ENCODE assay signal across 28 cellular contexts in the genomic region with DNA sequence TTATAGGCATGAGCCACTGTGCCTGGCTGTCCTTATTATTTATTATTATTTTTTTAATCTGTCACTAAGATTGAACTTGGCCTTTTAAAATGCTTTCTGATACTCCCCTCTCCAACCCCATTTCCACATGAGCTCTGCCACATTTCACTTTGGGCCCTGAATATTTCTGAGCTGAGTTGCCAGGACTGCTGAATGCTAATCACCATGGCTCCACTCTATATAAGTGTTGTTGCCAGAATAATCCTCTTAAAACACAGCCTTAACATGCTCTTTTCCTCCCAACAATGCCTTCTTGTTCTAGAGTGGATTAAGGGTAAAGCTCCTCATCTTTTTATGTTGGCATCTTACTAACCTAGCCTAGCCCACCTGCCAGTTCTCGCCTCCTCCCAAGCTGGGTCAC.
DNase-seq lines count a peak whose midpoint lies in the region; ATAC-seq and TF ChIP-seq lines count a peak whose summit lies in the region.
"Had no signal": no experiment of that assay in that cellular context is flagged by ENCODE, and none has a peak within 500 bp of the region (broad histone marks: within the 10 kb centered on the region; RNA-seq: fewer than 3 reads in every experiment).

No MANE protein-coding gene starts in this region.

- H3K27me3 ChIP-seq in adipocyte (replicated peaks; ENCODE audit: control insufficient read depth, insufficient read depth, low read length) (no peaks in the 10 kb centered on the region), left lung (peaks cover 0 to 10% of the 10 kb centered on the region in 2 donors), hepatocyte (no peaks in the 10 kb centered on the region)
- H3K27me3 ChIP-seq: esophagus squamous epithelium, transverse colon had no signal

- peak; percentile 58 for ATAC-seq in left lung
- no peak for ATAC-seq in effector memory CD8-positive, alpha-beta T cell (replicated peaks)
- ATAC-seq: activated T-helper 17 cell treated with anti-CD3 and anti-CD28 coated beads, Interleukin-2, amount 50 U/mL, for 72 hours; naive thymus-derived CD4-positive, alpha-beta T cell; Panc1; T-cell had no signal

- no peaks in the 10 kb centered on the region for H3K9me3 Mint-ChIP-seq in HFFc6
- H3K9me3 Mint-ChIP-seq in effector memory CD8-positive, alpha-beta T cell, result no peaks in the 10 kb centered on the region
- H3K9me3 Mint-ChIP-seq: activated CD4-positive, alpha-beta memory T cell treated with anti-CD3 and anti-CD28 coated beads, Interleukin-2, amount 10 ng/mL, durations not matched to agents 7 days and 5 days; activated T-helper 17 cell treated with anti-CD3 and anti-CD28 coated beads, Interleukin-2, amount 50 U/mL, for 72 hours; endodermal cell; naive thymus-derived CD4-positive, alpha-beta T cell; T-cell had no signal

- H3K9me3 ChIP-seq in adipocyte (ENCODE audit: control insufficient read depth, low read length) (no peaks in the 10 kb centered on the region), left lung (no peaks in the 10 kb centered on the region), hepatocyte (ENCODE audit: low read depth) (no peaks in the 10 kb centered on the region)
- H3K9me3 ChIP-seq: Caco-2, esophagus squamous epithelium, transverse colon had no signal

- 95% methylated on average over 1 of the region's 1 CpG for WGBS in hepatocyte (ENCODE audit: low lambda C conversion rate, missing lambda C conversion rate)

- H3K27ac Mint-ChIP-seq in HFFc6, result peak overlapping the region; percentile 70
- no peak overlapping the region for H3K27ac Mint-ChIP-seq in effector memory CD8-positive, alpha-beta T cell
- H3K27ac Mint-ChIP-seq: activated CD4-positive, alpha-beta memory T cell treated with anti-CD3 and anti-CD28 coated beads, Interleukin-2, amount 10 ng/mL, durations not matched to agents 7 days and 5 days; activated T-helper 17 cell treated with anti-CD3 and anti-CD28 coated beads, Interleukin-2, amount 50 U/mL, for 72 hours; endodermal cell; naive thymus-derived CD4-positive, alpha-beta T cell; T-cell had no signal

- H3K9me2 ChIP-seq in hepatocyte (replicated peaks; ENCODE audit: insufficient read depth), result no peaks in the 10 kb centered on the region

- DNase-seq in AG20443 (ENCODE audit: low spot score) (peak; percentile 38), HFFc6 (peak; percentile 34), adipocyte (ENCODE audit: low read depth) (peak; percentile 30), left lung (no peak), AML-193 (lab: John Stamatoyannopoulos, UW) (no peak), NCI-H187 treated with DMSO at 0.1 percent for 48 hours (lab: John Stamatoyannopoulos, UW) (no peak), hepatocyte (ENCODE audit: low spot score) (no peak)
- no peak for DNase-seq in effector memory CD8-positive, alpha-beta T cell
- DNase-seq: activated CD4-positive, alpha-beta memory T cell treated with anti-CD3 and anti-CD28 coated beads, Interleukin-2, amount 10 ng/mL, durations not matched to agents 7 days and 5 days; activated CD4-positive, CD25-positive, alpha-beta regulatory T cell treated with anti-CD3 and anti-CD28 coated beads, Interleukin-2, amount 50 U/mL, for 72 hours; activated naive CD4-positive, alpha-beta T cell treated with anti-CD3 and anti-CD28 coated beads, Interleukin-2, amount 50 U/mL, for 16 hours; C1 segment of cervical spinal cord; Caco-2; endodermal cell; esophagus squamous epithelium; islet precursor cell; midbrain; naive thymus-derived CD4-positive, alpha-beta T cell; NCI-H1417 treated with DMSO at 0.1 percent for 48 hours; NCI-H2081 treated with DMSO at 0.1 percent for 48 hours; NCI-H446 treated with DMSO at 0.1 percent for 48 hours; nucleus accumbens; SHP77; stimulated activated CD4-positive, alpha-beta T cell treated with anti-CD3 and anti-CD28 coated beads, Interleukin-2, amount 100 ng/mL, for 24 hours; T-cell; transverse colon had no signal

- H3K4me2 ChIP-seq in hepatocyte, result no peak overlapping the region

- intact Hi-C loops in left lung (cut with DNase I), result loop anchor here in 1 of 2 donors (5.0 to 10.0 kb wide), 2 partner anchors 344 to 403 kb away; no protein-coding TSS in a partner anchor

- no peak for TF ChIP-seq CTCF in HFFc6 (IDR thresholded peaks at IDR 0.05)
- TF ChIP-seq CTCF in left lung (IDR thresholded peaks at IDR 0.05), result no peak
- no peak for TF ChIP-seq CTCF in hepatocyte (IDR thresholded peaks at IDR 0.05; ENCODE audit: poor library complexity)

- H3K27ac ChIP-seq in left lung, result no peak overlapping the region
- no peak overlapping the region for H3K27ac ChIP-seq in hepatocyte
- H3K27ac ChIP-seq: esophagus squamous epithelium, transverse colon had no signal

- H3K79me2 ChIP-seq in hepatocyte, result peaks cover 83% of the 10 kb centered on the region

- no peaks in the 10 kb centered on the region for H3K36me3 ChIP-seq in adipocyte (ENCODE audit: control insufficient read depth, insufficient read depth, low read length, severe bottlenecking)
- H3K36me3 ChIP-seq in left lung, result no peaks in the 10 kb centered on the region
- H3K36me3 ChIP-seq in hepatocyte (replicated peaks; ENCODE audit: insufficient read depth, low read depth), result no peaks in the 10 kb centered on the region
- H3K36me3 ChIP-seq: esophagus squamous epithelium, transverse colon had no signal

- peaks cover 66% of the 10 kb centered on the region for H3K4me1 Mint-ChIP-seq in HFFc6 (ENCODE audit: low read depth)
- H3K4me1 Mint-ChIP-seq in effector memory CD8-positive, alpha-beta T cell (ENCODE audit: low read depth in 2 of 2), result no peaks in the 10 kb centered on the region
- H3K4me1 Mint-ChIP-seq: activated CD4-positive, alpha-beta memory T cell treated with anti-CD3 and anti-CD28 coated beads, Interleukin-2, amount 10 ng/mL, durations not matched to agents 7 days and 5 days; activated T-helper 17 cell treated with anti-CD3 and anti-CD28 coated beads, Interleukin-2, amount 50 U/mL, for 72 hours; naive thymus-derived CD4-positive, alpha-beta T cell; T-cell had no signal

- peaks cover 10% of the 10 kb centered on the region for H4K20me1 ChIP-seq in hepatocyte (ENCODE audit: insufficient read depth, poor library complexity, severe bottlenecking)

- H3K4me3 ChIP-seq in adipocyte (ENCODE audit: low read length) (no peak overlapping the region), left lung (no peak overlapping the region), hepatocyte (no peak overlapping the region)
- H3K4me3 ChIP-seq: esophagus squamous epithelium, transverse colon had no signal

- no peak overlapping the region for H3K9ac ChIP-seq in adipocyte (ENCODE audit: low read length)

- H3K36me3 Mint-ChIP-seq in HFFc6 (ENCODE audit: low read depth), result no peaks in the 10 kb centered on the region
- H3K36me3 Mint-ChIP-seq in effector memory CD8-positive, alpha-beta T cell (ENCODE audit: insufficient read depth), result no peaks in the 10 kb centered on the region
- H3K36me3 Mint-ChIP-seq: naive thymus-derived CD4-positive, alpha-beta T cell; T-cell had no signal

- peak overlapping the region; percentile 7; the same call in 1 of the 2 replicates for H3K4me3 Mint-ChIP-seq in HFFc6
- no peak overlapping the region for H3K4me3 Mint-ChIP-seq in effector memory CD8-positive, alpha-beta T cell
- H3K4me3 Mint-ChIP-seq: activated CD4-positive, alpha-beta memory T cell treated with anti-CD3 and anti-CD28 coated beads, Interleukin-2, amount 10 ng/mL, durations not matched to agents 7 days and 5 days; activated T-helper 17 cell treated with anti-CD3 and anti-CD28 coated beads, Interleukin-2, amount 50 U/mL, for 72 hours; endodermal cell; naive thymus-derived CD4-positive, alpha-beta T cell; T-cell had no signal

- no peak overlapping the region for H2AFZ ChIP-seq in hepatocyte

- H3K4me1 ChIP-seq in adipocyte (ENCODE audit: control insufficient read depth, insufficient read depth, low read length) (peaks cover 29% of the 10 kb centered on the region), left lung (peaks cover 4 to 9% of the 10 kb centered on the region in 2 donors), hepatocyte (ENCODE audit: insufficient read depth) (peaks cover 10% of the 10 kb centered on the region)

- H3K27me3 Mint-ChIP-seq in HFFc6 (ENCODE audit: insufficient read depth), result no peaks in the 10 kb centered on the region; the same call in 1 of the 2 replicates
- H3K27me3 Mint-ChIP-seq in effector memory CD8-positive, alpha-beta T cell, result peaks cover 5 to 12% of the 10 kb centered on the region in 2 donors

Comparison
In these comparisons a context has a peak if more than half of its experiments do, and no peak if none do; other contexts are left out.
1. DNase-seq: peak in AG20443 (single experiment), HFFc6 (single experiment) and adipocyte (single experiment); none in left lung (0 of 2), AML-193 (0 of 2), NCI-H187 treated with DMSO at 0.1 percent for 48 hours (single experiment), effector memory CD8-positive, alpha-beta T cell (0 of 3) and hepatocyte (single experiment).